ENCODE assay signal across 26 cellular contexts in the genomic region with DNA sequence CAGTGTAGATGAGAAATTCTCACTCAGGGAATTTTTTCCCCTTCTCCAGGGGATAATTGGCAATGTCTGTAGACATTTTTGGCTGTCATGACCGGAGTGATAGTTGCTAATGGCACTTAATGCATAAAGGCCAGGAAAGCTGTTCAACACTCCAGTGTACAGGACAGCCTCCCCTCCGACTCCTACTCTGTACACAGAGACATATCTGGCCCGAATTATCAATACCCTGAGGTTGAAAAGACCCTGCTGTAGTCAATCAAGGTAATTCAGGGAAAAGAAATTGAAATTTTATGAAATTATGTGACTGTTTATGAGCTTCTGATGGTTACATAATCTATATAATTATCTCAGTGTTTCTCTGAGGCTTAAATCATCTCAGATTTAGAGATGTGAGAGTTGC.
"Had no signal": no experiment of that assay in that cellular context is flagged by ENCODE, and none has a peak within 500 bp of the region (broad histone marks: within the 10 kb centered on the region; RNA-seq: fewer than 3 reads in every experiment).

No MANE protein-coding gene starts in this region.

- H3K36me3 ChIP-seq: stomach, suprapubic skin, thoracic aorta, thyroid gland, tibial artery, tibial nerve, transverse colon, upper lobe of left lung, upper lobe of right lung, uterus, vagina had no signal

- H3K9me3 ChIP-seq: stomach, suprapubic skin, testis, thoracic aorta, thyroid gland, tibial artery, tibial nerve, transverse colon, upper lobe of left lung, upper lobe of right lung, uterus, vagina had no signal

- ATAC-seq: stimulated activated effector memory CD8-positive, alpha-beta T cell treated with anti-CD3 and anti-CD28 coated beads, Interleukin-12 subunit alpha, Interleukin-12 subunit beta, amount 100 ng/mL, for 72 hours; stimulated activated memory B cell treated with anti-CD40 and anti-IgM and Interleukin-4, amounts not matched to agents 10 μg/mL and 1 μg/mL and 100 μg/mL, for 72 hours; stimulated activated naive B cell treated with anti-CD40 and anti-IgM and Interleukin-4, amounts not matched to agents 10 μg/mL and 1 μg/mL and 100 μg/mL, for 72 hours; stimulated activated naive CD8-positive, alpha-beta T cell treated with anti-CD3 and anti-CD28 coated beads, Interleukin-15, amount 100 ng/mL, for 72 hours; stimulated activated naive CD8-positive, alpha-beta T cell treated with anti-CD3 and anti-CD28 coated beads, Interleukin-15, Interleukin-2, amounts not matched to agents 100 U/mL and 50 U/mL, for 24 hours; upper lobe of right lung had no signal

- DNase-seq: stimulated activated CD4-positive, alpha-beta T cell treated with anti-CD3 and anti-CD28 coated beads, Interleukin-2, amount 100 ng/mL, for 48 hours; stimulated activated CD4-positive, alpha-beta T cell treated with anti-CD3 and anti-CD28 coated beads, Interleukin-4, amount 100 ng/mL, for 1 hour; stimulated activated CD4-positive, alpha-beta T cell treated with anti-CD3 and anti-CD28 coated beads, Interleukin-4, amount 100 ng/mL, for 24 hours; stimulated activated CD4-positive, alpha-beta T cell treated with anti-CD3 and anti-CD28 coated beads, Interleukin-4, amount 100 ng/mL, for 4 hours; stimulated activated CD8-positive, alpha-beta memory T cell treated with anti-CD3 and anti-CD28 coated beads, Interleukin-4, amount 100 ng/mL, for 48 hours; stimulated activated naive B cell treated with anti-CD40 and anti-IgM and Interleukin-4, amounts not matched to agents 10 μg/mL and 1 μg/mL and 100 μg/mL, for 72 hours; stimulated activated naive CD4-positive, alpha-beta T cell; stimulated activated naive CD4-positive, alpha-beta T cell treated with Interleukin-2 at 50 U/mL for 16 hours; stimulated activated naive CD8-positive, alpha-beta T cell treated with anti-CD3 and anti-CD28 coated beads, Interleukin-15, amount 100 ng/mL, for 72 hours; stimulated activated naive CD8-positive, alpha-beta T cell treated with anti-CD3 and anti-CD28 coated beads, Interleukin-15, Interleukin-2, amounts not matched to agents 100 U/mL and 50 U/mL, for 24 hours; stomach; substantia nigra; testis; thyroid gland; tibial artery; transverse colon; trophoblast cell; upper lobe of left lung; upper lobe of right lung; uterus had no signal

- H3K4me3 ChIP-seq: stomach, suprapubic skin, testis, thoracic aorta, thyroid gland, tibial artery, tibial nerve, transverse colon, upper lobe of left lung, upper lobe of right lung, uterus, vagina had no signal

- H3K27ac ChIP-seq: stomach, suprapubic skin, testis, thoracic aorta, thyroid gland, tibial artery, tibial nerve, transverse colon, upper lobe of left lung, upper lobe of right lung, uterus, vagina had no signal

- H3K27me3 ChIP-seq: stomach, suprapubic skin, testis, thyroid gland, tibial artery, tibial nerve, transverse colon, upper lobe of left lung, upper lobe of right lung, uterus, vagina had no signal

- H3K4me1 ChIP-seq: stomach, suprapubic skin, testis, thyroid gland, tibial artery, tibial nerve, transverse colon, upper lobe of left lung, upper lobe of right lung, uterus, vagina had no signal
